Comparison of ENCODE assay signal across 13 cellular contexts in the genomic region with DNA sequence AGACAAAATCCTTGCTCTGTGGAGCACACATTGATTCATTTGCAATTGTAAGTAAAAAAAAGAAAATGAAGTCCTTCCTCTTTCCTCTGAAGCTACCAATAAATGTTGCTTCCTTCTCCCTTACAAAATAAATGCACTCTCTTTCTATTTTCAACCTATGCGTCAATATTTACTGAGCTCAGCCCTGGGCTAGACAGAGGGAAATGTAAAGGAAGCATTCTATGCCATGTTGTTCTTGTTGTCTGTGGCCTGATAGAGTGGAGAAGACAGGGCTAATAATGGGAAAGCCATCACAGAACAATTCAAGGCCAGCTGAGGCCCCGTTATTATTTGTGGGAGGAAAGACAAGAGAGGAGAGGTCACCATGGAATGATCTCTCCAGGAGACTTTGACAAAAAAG. TPM values are rescaled to one million over a fixed set of nuclear protein-coding genes. Genes with fewer than 3 reads are reported as not detected.
DNase-seq lines count a peak whose midpoint lies in the region; ATAC-seq and TF ChIP-seq lines count a peak whose summit lies in the region.
"Had no signal": no experiment of that assay in that cellular context is flagged by ENCODE, and none has a peak within 500 bp of the region (broad histone marks: within the 10 kb centered on the region; RNA-seq: fewer than 3 reads in every experiment).

No MANE protein-coding gene starts in this region.

- H3K4me1 Mint-ChIP-seq in chondrocyte (ENCODE audit: low read depth): peaks cover 9% of the 10 kb centered on the region

- no peak overlapping the region for H3K4me3 ChIP-seq in dorsolateral prefrontal cortex
- H3K4me3 ChIP-seq: gastrocnemius medialis, tibial nerve had no signal

- H3K27me3 ChIP-seq in dorsolateral prefrontal cortex: peaks cover 0 to 4% (median 0%) of the 10 kb centered on the region in 45 donors

- no peak overlapping the region for H3K27ac Mint-ChIP-seq in chondrocyte (ENCODE audit: unreplicated experiment)

- peak; percentile 5 for ATAC-seq in GM18499 (IDR thresholded peaks at IDR 0.05; ENCODE audit: insufficient read depth, unreplicated experiment)
- no peak for ATAC-seq in SK-N-SH treated with all-trans-retinoic acid at 6 μM for 48 hours
- no peak for ATAC-seq in GM21423 (IDR thresholded peaks at IDR 0.05; ENCODE audit: unreplicated experiment)
- ATAC-seq: gastrocnemius medialis had no signal

- peak overlapping the region in 36 of 59 donors; percentile 1 to 75 (median 42) for H3K27ac ChIP-seq in dorsolateral prefrontal cortex
- H3K27ac ChIP-seq: gastrocnemius medialis, tibial nerve had no signal

- H3K27me3 Mint-ChIP-seq in chondrocyte (ENCODE audit: low read depth): peaks cover 37% of the 10 kb centered on the region

- TF ChIP-seq CTCF in dorsolateral prefrontal cortex (IDR thresholded peaks at IDR 0.05 in 54 of 56, conservative IDR thresholded peaks at IDR 0.05 in 2 of 56; ENCODE audit: low read depth in 1 of 56, partially characterized antibody in 56 of 56) (no peak), chondrocyte (IDR thresholded peaks at IDR 0.05) (no peak)

- H3K4me3 Mint-ChIP-seq in chondrocyte (ENCODE audit: unreplicated experiment): no peak overlapping the region

- DNase-seq in NCI-H2029 (lab: John Stamatoyannopoulos, UW) (peak; percentile 9), NCI-H2029 treated with DMSO at 0.1 percent for 48 hours (lab: John Stamatoyannopoulos, UW) (no peak), NCI-H748 treated with DMSO at 0.1 percent for 48 hours (lab: John Stamatoyannopoulos, UW) (peak; percentile 27), dorsolateral prefrontal cortex (no peak), chondrocyte (ENCODE audit: low spot score) (no peak)
- DNase-seq: Calu3, gastrocnemius medialis, NCI-H187 treated with DMSO at 0.1 percent for 48 hours had no signal

- no peaks in the 10 kb centered on the region for H3K36me3 Mint-ChIP-seq in chondrocyte (ENCODE audit: low read depth)

- intact Hi-C loops in dorsolateral prefrontal cortex (cut with DNase I): no loop called here

- H3K9me3 Mint-ChIP-seq in chondrocyte (ENCODE audit: low read depth): no peaks in the 10 kb centered on the region

TF ChIP-seq in SK-N-SH treated with all-trans-retinoic acid at 6 μM for 48 hours, 23 proteins besides CTCF, POLR2A, EP300 and RAD21:
- no peak for TF ChIP-seq TCF4 (CRISPR knock-in tag; IDR thresholded peaks at IDR 0.05; ENCODE audit: borderline replicate concordance)

RNA-seq across cellular contexts. Expression of gene ABHD12B, which starts 3.0 kb away (rescaled TPM):
- total RNA-seq in dorsolateral prefrontal cortex (10 to 100 TPM in 60 of 120 experiments, 1 to 10 TPM in 60; 3.5 to 18.6 (median 10.0) TPM), chondrocyte (not detected in 3 replicates)
- total RNA-seq: Calu3, gastrocnemius medialis, pulmonary artery endothelial cell, tibial nerve had no signal

RNA-seq across cellular contexts. Expression of gene NIN, which starts 43.9 kb away (rescaled TPM):
- total RNA-seq in dorsolateral prefrontal cortex: 100 to 1,000 TPM in 25 of 120 experiments, 10 to 100 TPM in 95; 64.4 to 125 (median 88.6) TPM
- total RNA-seq in chondrocyte: 43.5 to 46.9 TPM (median 45.0 TPM) in 3 replicates

Comparison
In these comparisons a context has a peak if more than half of its experiments do, and no peak if none do; other contexts are left out.
1. DNase-seq: peak in NCI-H2029 (single experiment) and NCI-H748 treated with DMSO at 0.1 percent for 48 hours (single experiment); none in NCI-H2029 treated with DMSO at 0.1 percent for 48 hours (single experiment), dorsolateral prefrontal cortex (0 of 10) and chondrocyte (single experiment).